ENCODE assay signal across 11 cellular contexts in genomic region chr5:139392324-139392677, GRCh38. TPM values are rescaled to one million over a fixed set of nuclear protein-coding genes. Genes with fewer than 3 reads are reported as not detected.
DNase-seq lines count a peak whose midpoint lies in the region; ATAC-seq and TF ChIP-seq lines count a peak whose summit lies in the region.
"Had no signal": no experiment of that assay in that cellular context is flagged by ENCODE, and none has a peak within 500 bp of the region (broad histone marks: within the 10 kb centered on the region; RNA-seq: fewer than 3 reads in every experiment).

No MANE protein-coding gene starts in this region.

- ATAC-seq in upper lobe of left lung (ENCODE audit: low FRiP score in 2 of 2): peak in 1 of 2 donors; percentile 4

- H3K36me3 Mint-ChIP-seq in activated naive CD4-positive, alpha-beta T cell treated with anti-CD3 and anti-CD28 coated beads, Interleukin-2, amount 10 ng/mL, durations not matched to agents 7 days and 5 days: peaks cover 1% of the 10 kb centered on the region

- peaks cover 30% of the 10 kb centered on the region for H3K27me3 Mint-ChIP-seq in activated naive CD4-positive, alpha-beta T cell treated with anti-CD3 and anti-CD28 coated beads, Interleukin-2, amount 10 ng/mL, durations not matched to agents 7 days and 5 days

- DNase-seq in activated naive CD4-positive, alpha-beta T cell treated with anti-CD3 and anti-CD28 coated beads, Interleukin-2, amount 10 ng/mL, durations not matched to agents 7 days and 5 days: no peak
- no peak for DNase-seq in activated naive CD4-positive, alpha-beta T cell treated with Interleukin-2 at 50 U/mL for 16 hours
- DNase-seq in SK-N-MC (ENCODE audit: low read depth, low spot score) (no peak), upper lobe of left lung (no peak), HuH-7 (ENCODE audit: low spot score) (no peak), KG1 (lab: John Stamatoyannopoulos, UW) (no peak)
- DNase-seq in activated CD4-positive, alpha-beta T cell treated with anti-CD3 and anti-CD28 coated beads, Interleukin-2, amount 50 U/mL, for 1 hour: no peak
- DNase-seq: nucleus accumbens had no signal

- H3K9me3 ChIP-seq in SK-N-MC (ENCODE audit: low read depth, low read length) (no peaks in the 10 kb centered on the region), upper lobe of left lung (no peaks in the 10 kb centered on the region)
- H3K9me3 ChIP-seq: MG63 had no signal

- peaks cover 14 to 56% (median 45%) of the 10 kb centered on the region in 4 donors for H3K4me1 ChIP-seq in upper lobe of left lung

- H3K9me3 Mint-ChIP-seq in activated naive CD4-positive, alpha-beta T cell treated with anti-CD3 and anti-CD28 coated beads, Interleukin-2, amount 10 ng/mL, durations not matched to agents 7 days and 5 days: no peaks in the 10 kb centered on the region
- H3K9me3 Mint-ChIP-seq: activated naive CD4-positive, alpha-beta T cell treated with anti-CD3 and anti-CD28 coated beads, Interleukin-2, amount 50 U/mL, for 72 hours had no signal

- peak overlapping the region; percentile 61 for H3K9ac ChIP-seq in SK-N-MC (ENCODE audit: insufficient read length)

- H3K4me3 Mint-ChIP-seq in activated naive CD4-positive, alpha-beta T cell treated with anti-CD3 and anti-CD28 coated beads, Interleukin-2, amount 10 ng/mL, durations not matched to agents 7 days and 5 days: peak overlapping the region; percentile 87

- whole genome bisulfite sequencing in upper lobe of left lung, 2 donors: 13 to 22% methylated on average over 12 to 27 of the region's 36 CpGs

- CTCF ChIA-PET in activated naive CD4-positive, alpha-beta T cell treated with anti-CD3 and anti-CD28 coated beads, Interleukin-2, amount 10 ng/mL, durations not matched to agents 7 days and 5 days (lab: Charles Lee): interaction anchor here (0.8 to 3.4 kb wide), 8 partner anchors 10 to 169 kb away, joined by 3 to 13 read pairs (median 4); partner anchors contain the start of genes PAIP2 and UBE2D2

- no peak for TF ChIP-seq CTCF in upper lobe of left lung (IDR thresholded peaks at IDR 0.05)

- H3K27ac Mint-ChIP-seq in activated naive CD4-positive, alpha-beta T cell treated with anti-CD3 and anti-CD28 coated beads, Interleukin-2, amount 10 ng/mL, durations not matched to agents 7 days and 5 days: peak overlapping the region; percentile 87

- peaks cover 70% of the 10 kb centered on the region for H3K4me1 Mint-ChIP-seq in activated naive CD4-positive, alpha-beta T cell treated with anti-CD3 and anti-CD28 coated beads, Interleukin-2, amount 10 ng/mL, durations not matched to agents 7 days and 5 days

- TF ChIP-seq POLR2A in upper lobe of left lung (IDR thresholded peaks at IDR 0.05): peak in 1 of 4 donors; percentile 15

- peaks cover 0 to 31% (median 18%) of the 10 kb centered on the region in 4 donors for H3K27me3 ChIP-seq in upper lobe of left lung
- H3K27me3 ChIP-seq: MG63 had no signal

- H3K27ac ChIP-seq in SK-N-MC: no peak overlapping the region
- peak overlapping the region in 2 of 4 donors; percentile 56 to 71 for H3K27ac ChIP-seq in upper lobe of left lung

- H3K4me3 ChIP-seq in SK-N-MC (peak overlapping the region; percentile 83), iPS-11a (ENCODE audit: low read depth, low read length) (peak overlapping the region; percentile 43), upper lobe of left lung (peak overlapping the region in 3 of 4 donors; percentile 49 to 65 (median 59))
- H3K4me3 ChIP-seq: MG63 had no signal

- H3K36me3 ChIP-seq in SK-N-MC (ENCODE audit: insufficient read depth, low read length) (no peaks in the 10 kb centered on the region), upper lobe of left lung (no peaks in the 10 kb centered on the region)
- H3K36me3 ChIP-seq: MG63 had no signal

- no peak for TF ChIP-seq EP300 in upper lobe of left lung (IDR thresholded peaks at IDR 0.05)

RNA-seq across cellular contexts. Expression of gene MZB1, which starts 2.6 kb away (rescaled TPM):
- total RNA-seq in upper lobe of left lung: 10 to 100 TPM in 4 of 6 donors, 1 to 10 TPM in 2; 1.5 to 30.7 (median 15.5) TPM

RNA-seq across cellular contexts. Expression of gene PROB1, which starts 2.6 kb away (rescaled TPM):
- total RNA-seq in upper lobe of left lung: 1 to 10 TPM in 2 of 6 donors, under 1 TPM in 4; 0.33 to 2.1 (median 0.95) TPM

RNA-seq across cellular contexts. Expression of gene SLC23A1, which starts 9.2 kb away (rescaled TPM):
- total RNA-seq in upper lobe of left lung: 10 to 100 TPM in 1 of 6 donors, 1 to 10 TPM in 4, not detected in 1; 1.1 to 20.1 (median 1.8) TPM

RNA-seq across cellular contexts. Expression of gene SPATA24, which starts 11.6 kb away (rescaled TPM):
- 1 to 10 TPM in 5 of 6 donors, not detected in 1; 2.9 to 6.3 (median 4.8) TPM for total RNA-seq in upper lobe of left lung

RNA-seq across cellular contexts. Expression of gene DNAJC18, which starts 47.0 kb away (rescaled TPM):
- total RNA-seq in upper lobe of left lung: 10 to 100 TPM in 1 of 6 donors, 1 to 10 TPM in 5; 1.0 to 11.6 (median 6.3) TPM
